14 cellular contexts compared by ENCODE assay signal in the genomic region with DNA sequence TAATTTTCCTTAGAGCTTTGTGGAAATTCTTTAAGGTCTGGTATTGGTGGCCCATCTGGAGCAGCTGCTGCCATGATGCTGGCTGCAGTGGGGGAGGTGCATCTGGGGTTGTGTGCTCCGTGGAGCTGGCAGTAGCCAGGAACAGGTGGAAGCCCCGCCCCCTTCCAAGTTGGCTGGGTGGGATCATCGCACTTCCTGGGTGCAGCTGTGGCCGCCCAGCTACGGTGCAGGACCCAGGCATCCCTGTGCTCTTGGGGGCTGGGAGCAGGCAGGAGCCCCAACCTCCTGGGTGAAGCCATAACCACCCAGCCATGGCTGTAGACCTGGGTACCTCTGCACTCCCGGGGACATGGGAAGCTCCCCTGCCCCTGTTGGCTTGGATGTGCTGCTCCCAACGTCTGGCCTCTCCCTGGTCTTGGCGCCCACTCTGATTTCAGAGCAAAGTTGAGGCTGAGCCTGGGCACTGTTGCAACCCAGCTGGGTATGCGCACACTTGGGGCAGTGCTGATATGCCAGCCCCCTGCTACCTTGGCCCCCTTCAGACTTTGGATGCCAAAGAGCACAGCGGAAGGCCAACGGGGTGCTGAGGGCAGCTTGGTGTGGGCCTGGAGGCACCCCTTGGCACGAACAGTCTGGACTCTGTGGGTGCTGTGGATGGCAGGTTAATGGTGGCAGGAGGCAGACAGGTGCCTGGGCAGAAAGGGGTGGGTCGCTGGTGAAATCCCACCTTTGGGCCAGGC.
DNase-seq lines count a peak whose midpoint lies in the region; ATAC-seq, FAIRE-seq and TF ChIP-seq lines count a peak whose summit lies in the region.
"Had no signal": no experiment of that assay in that cellular context is flagged by ENCODE, and none has a peak within 500 bp of the region (broad histone marks: within the 10 kb centered on the region; RNA-seq: fewer than 3 reads in every experiment).

No MANE protein-coding gene starts in this region.

- H3K27ac ChIP-seq in GM23338 (ENCODE audit: low read depth) (no peak overlapping the region), aorta (ENCODE audit: low read depth in 1 of 2, low read length in 2 of 2) (no peak overlapping the region)
- H3K27ac ChIP-seq: HL-60 had no signal

- H3K4me1 Mint-ChIP-seq in GM23338, result no peaks in the 10 kb centered on the region
- H3K4me1 Mint-ChIP-seq: B cell had no signal

- H3K79me2 ChIP-seq in GM23338 (replicated peaks; ENCODE audit: insufficient read depth), result no peaks in the 10 kb centered on the region

- H3K9me3 ChIP-seq in BE2C (no peaks in the 10 kb centered on the region), aorta (ENCODE audit: control insufficient read depth, low read length) (no peaks in the 10 kb centered on the region)

- no peaks in the 10 kb centered on the region for H4K20me1 ChIP-seq in GM23338 (replicated peaks; ENCODE audit: insufficient read depth)

- H3K27ac Mint-ChIP-seq in GM23338, result no peak overlapping the region
- H3K27ac Mint-ChIP-seq: B cell; CD4-positive, alpha-beta T cell had no signal

- ATAC-seq in GM23338, result no peak
- peak; percentile 23 for ATAC-seq in esophagus mucosa
- ATAC-seq in aorta (ENCODE audit: low FRiP score), result peak; percentile 11

- H3K27me3 Mint-ChIP-seq in GM23338 (ENCODE audit: insufficient read depth, low read depth, poor library complexity), result peaks cover 2% of the 10 kb centered on the region
- H3K27me3 Mint-ChIP-seq: B cell; CD4-positive, alpha-beta T cell had no signal

- no peak overlapping the region for H3K4me3 Mint-ChIP-seq in GM23338
- H3K4me3 Mint-ChIP-seq: B cell; CD4-positive, alpha-beta T cell had no signal

- no peak for FAIRE-seq in RCC 7860 (lab: Jason Lieb, UNC)
- FAIRE-seq: G401.6, GM12891, GM19239 had no signal

- H3K4me3 ChIP-seq in BE2C (ENCODE audit: low read depth, low read length) (no peak overlapping the region), GM23338 (no peak overlapping the region), aorta (ENCODE audit: low read length in 2 of 2) (no peak overlapping the region)

- H3K4me1 ChIP-seq in BE2C, result no peaks in the 10 kb centered on the region
- no peaks in the 10 kb centered on the region for H3K4me1 ChIP-seq in GM23338 (ENCODE audit: insufficient read depth)
- no peaks in the 10 kb centered on the region for H3K4me1 ChIP-seq in aorta (ENCODE audit: control insufficient read depth in 1 of 2, insufficient read depth in 2 of 2, low read length in 2 of 2)

- H3K9me3 Mint-ChIP-seq in GM23338, result peaks cover 18% of the 10 kb centered on the region
- H3K9me3 Mint-ChIP-seq: CD4-positive, alpha-beta T cell had no signal

- TF ChIP-seq CTCF in BE2C (IDR thresholded peaks at IDR 0.05; ENCODE audit: low read depth, low read length) (no peak), GM23338 (conservative IDR thresholded peaks at IDR 0.05; ENCODE audit: low read depth in 2 of 2) (no peak)

- no peak overlapping the region for H2AFZ ChIP-seq in GM23338

- intact Hi-C loops in aorta (cut with DNase I), result no loop called here

- no peak overlapping the region for H3K4me2 ChIP-seq in GM23338

- DNase-seq in BE2C (peak; percentile 5), GM23338 (ENCODE audit: low spot score) (peak; percentile 3), aorta (no peak), RCC 7860 (ENCODE audit: low spot score) (no peak), NCI-H1694 treated with DMSO at 0.1 percent for 48 hours (lab: John Stamatoyannopoulos, UW) (no peak)
- DNase-seq: C1 segment of cervical spinal cord; CD4-positive, alpha-beta T cell; HCEC 1CT had no signal

- H3K9me2 ChIP-seq in GM23338 (ENCODE audit: insufficient read depth), result no peaks in the 10 kb centered on the region

- H3K36me3 ChIP-seq in BE2C (no peaks in the 10 kb centered on the region), GM23338 (ENCODE audit: insufficient read depth) (0 out of 2 replicates have a peak, but pooled peaks cover 6% of the 10 kb centered on the region), aorta (ENCODE audit: control insufficient read depth in 1 of 2, insufficient read depth in 2 of 2, low read length in 1 of 2) (peaks cover under 1 to 1% of the 10 kb centered on the region in 2 donors)

- WGBS in aorta, 2 donors, result 93 to 98% methylated on average over 11 to 13 of the region's 13 CpGs

- no peaks in the 10 kb centered on the region for H3K27me3 ChIP-seq in BE2C
- H3K27me3 ChIP-seq in GM23338 (ENCODE audit: insufficient read depth), result no peaks in the 10 kb centered on the region
- no peaks in the 10 kb centered on the region for H3K27me3 ChIP-seq in aorta (ENCODE audit: control insufficient read depth in 1 of 2, insufficient read depth in 2 of 2, low read length in 1 of 2)

- H3K36me3 Mint-ChIP-seq in GM23338 (ENCODE audit: low read depth), result peaks cover 39% of the 10 kb centered on the region

- no peaks in the 10 kb centered on the region for H3F3A ChIP-seq in GM23338 (replicated peaks; ENCODE audit: low read depth)

TF ChIP-seq in GM23338, 12 proteins besides CTCF, POLR2A, EP300 and RAD21 (continues in another document):
- TF ChIP-seq ZNF114 (CRISPR knock-in tag; IDR thresholded peaks at IDR 0.05) (no peak), STAT1 (IDR thresholded peaks at IDR 0.05; ENCODE audit: unreplicated experiment) (no peak), JUNB (IDR thresholded peaks at IDR 0.05; ENCODE audit: unreplicated experiment) (no peak), NANOG (IDR thresholded peaks at IDR 0.05; ENCODE audit: borderline replicate concordance) (no peak), EZH2 (IDR thresholded peaks at IDR 0.05; ENCODE audit: low read depth, unreplicated experiment) (no peak), CREB1 (CRISPR knock-in tag; IDR thresholded peaks at IDR 0.05; ENCODE audit: low read depth) (no peak), EZH2phosphoT487 (IDR thresholded peaks at IDR 0.05; ENCODE audit: unreplicated experiment) (no peak), POLR2AphosphoS5 (IDR thresholded peaks at IDR 0.05; ENCODE audit: low read depth) (no peak), ZNF331 (CRISPR knock-in tag; IDR thresholded peaks at IDR 0.05; ENCODE audit: low read depth) (no peak)
- TF ChIP-seq, protein P1, sequence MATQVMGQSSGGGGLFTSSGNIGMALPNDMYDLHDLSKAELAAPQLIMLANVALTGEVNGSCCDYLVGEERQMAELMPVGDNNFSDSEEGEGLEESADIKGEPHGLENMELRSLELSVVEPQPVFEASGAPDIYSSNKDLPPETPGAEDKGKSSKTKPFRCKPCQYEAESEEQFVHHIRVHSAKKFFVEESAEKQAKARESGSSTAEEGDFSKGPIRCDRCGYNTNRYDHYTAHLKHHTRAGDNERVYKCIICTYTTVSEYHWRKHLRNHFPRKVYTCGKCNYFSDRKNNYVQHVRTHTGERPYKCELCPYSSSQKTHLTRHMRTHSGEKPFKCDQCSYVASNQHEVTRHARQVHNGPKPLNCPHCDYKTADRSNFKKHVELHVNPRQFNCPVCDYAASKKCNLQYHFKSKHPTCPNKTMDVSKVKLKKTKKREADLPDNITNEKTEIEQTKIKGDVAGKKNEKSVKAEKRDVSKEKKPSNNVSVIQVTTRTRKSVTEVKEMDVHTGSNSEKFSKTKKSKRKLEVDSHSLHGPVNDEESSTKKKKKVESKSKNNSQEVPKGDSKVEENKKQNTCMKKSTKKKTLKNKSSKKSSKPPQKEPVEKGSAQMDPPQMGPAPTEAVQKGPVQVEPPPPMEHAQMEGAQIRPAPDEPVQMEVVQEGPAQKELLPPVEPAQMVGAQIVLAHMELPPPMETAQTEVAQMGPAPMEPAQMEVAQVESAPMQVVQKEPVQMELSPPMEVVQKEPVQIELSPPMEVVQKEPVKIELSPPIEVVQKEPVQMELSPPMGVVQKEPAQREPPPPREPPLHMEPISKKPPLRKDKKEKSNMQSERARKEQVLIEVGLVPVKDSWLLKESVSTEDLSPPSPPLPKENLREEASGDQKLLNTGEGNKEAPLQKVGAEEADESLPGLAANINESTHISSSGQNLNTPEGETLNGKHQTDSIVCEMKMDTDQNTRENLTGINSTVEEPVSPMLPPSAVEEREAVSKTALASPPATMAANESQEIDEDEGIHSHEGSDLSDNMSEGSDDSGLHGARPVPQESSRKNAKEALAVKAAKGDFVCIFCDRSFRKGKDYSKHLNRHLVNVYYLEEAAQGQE (IDR thresholded peaks at IDR 0.05; ENCODE audit: unreplicated experiment), result no peak
- TF ChIP-seq, protein P2, sequence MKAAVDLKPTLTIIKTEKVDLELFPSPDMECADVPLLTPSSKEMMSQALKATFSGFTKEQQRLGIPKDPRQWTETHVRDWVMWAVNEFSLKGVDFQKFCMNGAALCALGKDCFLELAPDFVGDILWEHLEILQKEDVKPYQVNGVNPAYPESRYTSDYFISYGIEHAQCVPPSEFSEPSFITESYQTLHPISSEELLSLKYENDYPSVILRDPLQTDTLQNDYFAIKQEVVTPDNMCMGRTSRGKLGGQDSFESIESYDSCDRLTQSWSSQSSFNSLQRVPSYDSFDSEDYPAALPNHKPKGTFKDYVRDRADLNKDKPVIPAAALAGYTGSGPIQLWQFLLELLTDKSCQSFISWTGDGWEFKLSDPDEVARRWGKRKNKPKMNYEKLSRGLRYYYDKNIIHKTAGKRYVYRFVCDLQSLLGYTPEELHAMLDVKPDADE (IDR thresholded peaks at IDR 0.05), result no peak

Comparison
In these comparisons a context has a peak if more than half of its experiments do, and no peak if none do; other contexts are left out.
1. DNase-seq: peak in BE2C (single experiment) and GM23338 (single experiment); none in aorta (0 of 2), RCC 7860 (single experiment) and NCI-H1694 treated with DMSO at 0.1 percent for 48 hours (single experiment).